7 cellular contexts compared by ENCODE assay signal in the genomic region with DNA sequence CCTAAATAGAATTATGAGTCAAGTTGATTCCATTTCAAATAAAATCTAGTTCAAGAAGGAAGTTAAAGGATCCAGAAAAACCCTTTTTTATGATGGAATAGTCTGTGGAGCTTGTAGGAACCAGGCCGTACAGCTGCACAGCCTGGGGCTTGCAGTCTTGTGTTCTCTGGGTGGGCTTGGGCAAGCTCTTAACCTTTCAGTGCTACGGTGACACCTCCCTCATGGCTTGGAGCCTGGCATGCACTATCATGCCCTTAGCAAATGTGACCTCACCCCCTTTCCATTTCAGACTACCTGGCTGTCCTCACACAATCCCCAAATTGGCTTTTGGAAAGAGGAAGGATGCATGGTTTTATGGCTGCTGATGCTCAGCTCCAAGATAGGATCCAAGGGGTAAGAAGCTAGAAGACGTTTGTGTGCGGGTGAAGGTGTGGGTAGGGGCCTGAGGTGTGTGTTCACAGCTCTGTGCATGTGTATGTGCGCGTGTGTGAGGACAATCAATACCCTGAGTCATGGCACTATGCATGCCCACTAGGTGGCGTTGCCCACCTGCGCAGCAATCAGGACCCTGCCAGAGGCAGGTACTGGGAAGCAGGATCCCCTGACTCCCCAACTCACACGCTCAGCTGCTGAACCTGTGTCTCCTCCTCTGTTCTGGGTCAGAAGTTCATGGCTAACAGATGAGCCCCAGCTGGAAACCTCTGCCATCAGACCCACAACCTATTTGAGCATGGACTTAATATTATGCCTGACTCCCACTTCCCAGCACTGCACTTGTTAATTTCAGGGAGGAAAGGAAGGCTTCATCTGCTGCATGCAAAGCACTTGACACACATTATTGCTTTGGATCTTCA.
DNase-seq lines count a peak whose midpoint lies in the region; ATAC-seq and TF ChIP-seq lines count a peak whose summit lies in the region.

No MANE protein-coding gene starts in this region.

- H3K4me3 ChIP-seq in GM06990 (replicated peaks; ENCODE audit: low read depth, low read length): no peak overlapping the region

- no peak overlapping the region for H3K4me3 Mint-ChIP-seq in activated T-cell treated with anti-CD3 and anti-CD28 coated beads, Interleukin-2, amount 50 U/mL, for 24 hours
- H3K4me3 Mint-ChIP-seq in neural crest cell: no peak overlapping the region

- ATAC-seq in HG02678 (IDR thresholded peaks at IDR 0.05; ENCODE audit: unreplicated experiment): peak; percentile 76

- H3K36me3 Mint-ChIP-seq in activated T-cell treated with anti-CD3 and anti-CD28 coated beads, Interleukin-2, amount 50 U/mL, for 24 hours (ENCODE audit: low read depth): no peaks in the 10 kb centered on the region
- H3K36me3 Mint-ChIP-seq in neural crest cell (ENCODE audit: low read depth): no peaks in the 10 kb centered on the region

- peak overlapping the region; percentile 13 for H3K27ac Mint-ChIP-seq in activated T-cell treated with anti-CD3 and anti-CD28 coated beads, Interleukin-2, amount 50 U/mL, for 24 hours
- H3K27ac Mint-ChIP-seq in neural crest cell (ENCODE audit: unreplicated experiment): peak overlapping the region; percentile 41

- peaks cover 3% of the 10 kb centered on the region for H3K4me1 Mint-ChIP-seq in activated T-cell treated with anti-CD3 and anti-CD28 coated beads, Interleukin-2, amount 50 U/mL, for 24 hours (ENCODE audit: low read depth)
- peaks cover 11% of the 10 kb centered on the region for H3K4me1 Mint-ChIP-seq in neural crest cell

- TF ChIP-seq CTCF in GM06990 (IDR thresholded peaks at IDR 0.05; ENCODE audit: insufficient read depth, low read length, poor library complexity, severe bottlenecking) (peak; percentile 90), neural crest cell (conservative IDR thresholded peaks at IDR 0.05) (peak; percentile 91)

- no peaks in the 10 kb centered on the region for H3K36me3 ChIP-seq in GM06990 (ENCODE audit: control insufficient read depth, insufficient read depth, low read length)

- DNase-seq in GM06990 (ENCODE audit: extremely low read depth, insufficient read length): peak; percentile 28
- DNase-seq in NOMO-1 treated with DMSO at 0.1 percent for 48 hours (lab: John Stamatoyannopoulos, UW; ENCODE audit: unreplicated experiment): peak; percentile 36
- peak; percentile 82 for DNase-seq in activated T-cell treated with anti-CD3 and anti-CD28 coated beads, Interleukin-2, amount 50 U/mL, for 24 hours
- peak; percentile 18 for DNase-seq in fibroblast of gingiva (ENCODE audit: low read depth)
- DNase-seq in neural crest cell (ENCODE audit: low read depth, low spot score): peak; percentile 53
- peak in 31 of 49 donors; percentile 9 to 71 (median 48) for DNase-seq in substantia nigra (lab: John Stamatoyannopoulos, UW)

- H3K27me3 ChIP-seq in GM06990 (replicated peaks; ENCODE audit: control insufficient read depth, insufficient read depth, low read length): peaks cover 2% of the 10 kb centered on the region

- H3K9me3 Mint-ChIP-seq in activated T-cell treated with anti-CD3 and anti-CD28 coated beads, Interleukin-2, amount 50 U/mL, for 24 hours: no peaks in the 10 kb centered on the region
- H3K9me3 Mint-ChIP-seq in neural crest cell: no peaks in the 10 kb centered on the region

- H3K27ac ChIP-seq in substantia nigra (ENCODE audit: low read depth, low read length, poor library complexity, severe bottlenecking): no peak overlapping the region

- H3K27me3 Mint-ChIP-seq in activated T-cell treated with anti-CD3 and anti-CD28 coated beads, Interleukin-2, amount 50 U/mL, for 24 hours: peaks cover 7% of the 10 kb centered on the region
- H3K27me3 Mint-ChIP-seq in neural crest cell (ENCODE audit: low read depth): no peaks in the 10 kb centered on the region

Comparison
In these comparisons a context has a peak if more than half of its experiments do, and no peak if none do; other contexts are left out.
1. DNase-seq: peak in every context shown above with its lines; median percentile 82 in activated T-cell treated with anti-CD3 and anti-CD28 coated beads, Interleukin-2, amount 50 U/mL, for 24 hours; 53 in neural crest cell; 48 in substantia nigra; 36 in NOMO-1 treated with DMSO at 0.1 percent for 48 hours; 28 in GM06990; 18 in fibroblast of gingiva.